ENCODE assay signal across 10 cellular contexts in the genomic region with DNA sequence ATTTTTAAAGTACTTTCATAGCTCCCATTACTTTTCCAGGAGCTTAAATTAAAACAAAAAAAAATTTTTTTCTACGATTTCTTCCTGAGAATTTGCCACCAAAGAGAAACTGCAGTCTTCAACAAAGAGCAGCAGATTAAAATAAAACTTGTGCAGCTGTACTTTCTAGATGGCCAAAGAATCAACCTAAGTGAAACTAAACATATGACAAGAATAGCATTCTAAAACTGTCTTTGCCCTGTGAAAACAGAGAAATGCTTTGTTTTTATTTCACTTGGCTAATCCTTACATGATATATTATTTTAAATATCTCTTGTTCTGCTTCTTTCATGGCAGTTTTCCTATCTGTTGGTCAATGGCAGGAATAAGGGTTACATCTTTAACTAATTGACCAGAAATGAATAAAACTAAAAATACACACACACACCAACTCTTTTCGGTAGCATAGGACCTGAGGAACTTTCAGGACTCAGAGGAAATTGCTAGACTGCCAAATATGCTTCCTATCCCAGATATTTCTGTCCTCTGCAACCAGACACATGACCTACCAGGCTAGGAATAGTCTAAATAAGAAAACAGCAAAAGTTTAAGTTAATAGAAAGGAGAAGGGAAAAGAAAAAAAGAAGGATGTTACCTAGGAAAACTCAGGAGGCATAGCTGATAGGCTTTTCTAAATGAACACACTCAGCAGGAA.
DNase-seq lines count a peak whose midpoint lies in the region; ATAC-seq and TF ChIP-seq lines count a peak whose summit lies in the region.
"Had no signal": no experiment of that assay in that cellular context is flagged by ENCODE, and none has a peak within 500 bp of the region (broad histone marks: within the 10 kb centered on the region; RNA-seq: fewer than 3 reads in every experiment).

No MANE protein-coding gene starts in this region.

- no peak overlapping the region for H3K4me2 ChIP-seq in Loucy (ENCODE audit: low read depth, low read length, poor library complexity, severe bottlenecking)

- intact Hi-C loops in Right ventricle myocardium superior (cut with DNase I) = no loop called here

- H3K9me2 ChIP-seq in Loucy (replicated peaks; ENCODE audit: low read depth, low read length) = no peaks in the 10 kb centered on the region

- no peaks in the 10 kb centered on the region for H3K9me3 ChIP-seq in Loucy (ENCODE audit: insufficient read depth, low read depth, low read length)

- DNase-seq in AG20443 (ENCODE audit: low spot score) = peak; percentile 46
- DNase-seq in Right ventricle myocardium superior = no peak
- DNase-seq in DMS153 (lab: John Stamatoyannopoulos, UW) = no peak
- DNase-seq in NCI-H1436 (lab: John Stamatoyannopoulos, UW) = no peak
- no peak for DNase-seq in SIG-M5 (lab: John Stamatoyannopoulos, UW)
- DNase-seq in NCI-H82 treated with DMSO at 0.1 percent for 48 hours (lab: John Stamatoyannopoulos, UW; ENCODE audit: unreplicated experiment) = no peak
- DNase-seq: BE2C had no signal

- H4K20me1 ChIP-seq in Loucy (ENCODE audit: insufficient read depth, low read length, poor library complexity, severe bottlenecking) = no peaks in the 10 kb centered on the region

- no peaks in the 10 kb centered on the region for H3K4me1 ChIP-seq in Loucy (ENCODE audit: insufficient read depth, low read length, poor library complexity, severe bottlenecking)
- H3K4me1 ChIP-seq: BE2C had no signal

- ATAC-seq in GM21390 (IDR thresholded peaks at IDR 0.05; ENCODE audit: unreplicated experiment) (peak; percentile 58), Right ventricle myocardium superior (ENCODE audit: poor library complexity) (peak; percentile 78)

- H3K9ac ChIP-seq in Loucy (ENCODE audit: low read depth, low read length, poor library complexity, severe bottlenecking) = no peak overlapping the region

- H3K79me2 ChIP-seq in Loucy (ENCODE audit: insufficient read depth, low read length) = no peaks in the 10 kb centered on the region

- H2AFZ ChIP-seq in Loucy (ENCODE audit: low read length) = 0 out of 2 replicates have a peak overlapping the region, but pooled peaks have one; percentile 36

- no peaks in the 10 kb centered on the region for H3K36me3 ChIP-seq in Loucy (ENCODE audit: insufficient read depth, low read length)
- H3K36me3 ChIP-seq: BE2C had no signal

- no peak overlapping the region for H3K4me3 ChIP-seq in Loucy (ENCODE audit: low read length, poor library complexity, severe bottlenecking)
- H3K4me3 ChIP-seq: SK-N-MC had no signal

- no peaks in the 10 kb centered on the region for H3F3A ChIP-seq in Loucy (ENCODE audit: low read depth)

- no peak for TF ChIP-seq CTCF in Loucy (conservative IDR thresholded peaks at IDR 0.05; ENCODE audit: low read length)

- H3K27me3 ChIP-seq in Loucy (ENCODE audit: insufficient read depth, low read length, poor library complexity, severe bottlenecking) = no peaks in the 10 kb centered on the region
- H3K27me3 ChIP-seq: BE2C had no signal
